8 cellular contexts compared by ENCODE assay signal in genomic region chr1:223713546-223714420, GRCh38. TPM values are rescaled to one million over a fixed set of nuclear protein-coding genes. Genes with fewer than 3 reads are reported as not detected.
DNase-seq lines count a peak whose midpoint lies in the region; ATAC-seq and TF ChIP-seq lines count a peak whose summit lies in the region.

No MANE protein-coding gene starts in this region.

- no peaks in the 10 kb centered on the region for H3K27me3 ChIP-seq in SJSA1 (replicated peaks)
- no peaks in the 10 kb centered on the region for H3K27me3 ChIP-seq in psoas muscle (ENCODE audit: insufficient read depth in 3 of 3, low read length in 2 of 3)

- WGBS in psoas muscle, 3 donors = 34 to 52% (median 46%) methylated on average over 7 of the region's 7 CpGs

- no peak for TF ChIP-seq CTCF in psoas muscle (IDR thresholded peaks at IDR 0.05)

- DNase-seq in EL (peak; percentile 39), SJSA1 (ENCODE audit: low read depth in 1 of 2, low spot score in 2 of 2) (no peak), psoas muscle (no peak), GDM1 (lab: John Stamatoyannopoulos, UW) (no peak), substantia nigra (lab: John Stamatoyannopoulos, UW) (no peak)

- no peaks in the 10 kb centered on the region for H3K9me3 ChIP-seq in SJSA1 (replicated peaks)
- H3K9me3 ChIP-seq in psoas muscle = no peaks in the 10 kb centered on the region

- H3K27ac ChIP-seq in SJSA1 (peak overlapping the region; percentile 92), psoas muscle (peak overlapping the region; percentile 96), substantia nigra (ENCODE audit: low read depth, low read length, poor library complexity, severe bottlenecking) (no peak overlapping the region)

- H3K4me3 ChIP-seq in SJSA1 (peak overlapping the region; percentile 98), psoas muscle (peak overlapping the region; percentile 89)

- H3K36me3 ChIP-seq in SJSA1 (peaks cover 57% of the 10 kb centered on the region), psoas muscle (ENCODE audit: insufficient read depth in 1 of 2, low read depth in 1 of 2) (peaks cover 7 to 21% of the 10 kb centered on the region in 2 donors)

- intact Hi-C loops in psoas muscle (cut with DNase I) = loop anchor here (1.0 to 2.0 kb wide), 2 partner anchors 35 to 132 kb away; partner anchors contain the start of gene TP53BP2 (in 1 of the 2)

- H3K4me1 ChIP-seq in SJSA1 (replicated peaks) (peaks cover 70% of the 10 kb centered on the region), psoas muscle (peaks cover 35% of the 10 kb centered on the region)

- peak; percentile 3 for ATAC-seq in esophagus mucosa
- ATAC-seq in psoas muscle = no peak
- no peak for ATAC-seq in HG03571 (IDR thresholded peaks at IDR 0.05; ENCODE audit: unreplicated experiment)
- ATAC-seq in GM18517 (IDR thresholded peaks at IDR 0.05; ENCODE audit: unreplicated experiment) = no peak

RNA-seq across cellular contexts. Expression of gene CAPN2, which starts 1.4 kb away (rescaled TPM):
- total RNA-seq in SJSA1 (2014; rRNA removed; shearing (Covaris generic)) = 143 and 155 TPM in 2 replicates
- total RNA-seq in esophagus mucosa (171 TPM), psoas muscle (100 to 1,000 TPM in 3 of 4 donors, 10 to 100 TPM in 1; 77.1 to 151 (median 105) TPM)
- polyA plus RNA-seq in psoas muscle = 100 to 1,000 TPM in 1 of 3 donors, 10 to 100 TPM in 2; 47.6 to 157 (median 73.2) TPM

RNA-seq across cellular contexts. Expression of gene CAPN8, which starts 48.3 kb away (rescaled TPM):
- total RNA-seq in SJSA1 (2014; rRNA removed; shearing (Covaris generic)) = not detected in 2 replicates
- 1.2 TPM for total RNA-seq in esophagus mucosa
- 1 to 10 TPM in 2 of 4 donors, under 1 TPM in 1, not detected in 1; 0.78 to 5.4 (median 2.1) TPM for total RNA-seq in psoas muscle
- under 1 TPM in 2 of 3 donors, not detected in 1; 0.04 to 0.09 TPM for polyA plus RNA-seq in psoas muscle
